8 cellular contexts compared by ENCODE assay signal in the genomic region with DNA sequence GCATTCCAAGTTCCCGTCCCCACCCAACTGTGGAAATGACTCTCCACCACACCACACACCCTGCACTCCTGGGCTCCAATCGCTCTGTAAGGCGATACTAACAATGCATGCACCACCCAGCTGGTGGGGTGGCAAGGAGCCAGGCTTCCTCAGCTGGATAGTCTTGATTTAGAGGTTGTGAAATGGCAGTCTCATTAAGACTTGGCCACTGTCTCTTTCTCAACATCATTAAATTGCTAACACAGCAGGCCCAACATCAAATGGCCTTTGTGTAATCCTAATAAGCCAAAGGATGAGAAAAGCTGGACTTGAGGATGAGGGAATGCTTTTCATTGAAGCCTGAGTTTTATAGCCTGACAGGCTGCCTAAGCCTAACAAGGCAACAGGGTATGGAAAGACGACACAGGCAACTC.
DNase-seq lines count a peak whose midpoint lies in the region; FAIRE-seq and TF ChIP-seq lines count a peak whose summit lies in the region.
"Had no signal": no experiment of that assay in that cellular context is flagged by ENCODE, and none has a peak within 500 bp of the region (broad histone marks: within the 10 kb centered on the region; RNA-seq: fewer than 3 reads in every experiment).

No MANE protein-coding gene starts in this region.

- H3K9me2 ChIP-seq in Loucy (replicated peaks; ENCODE audit: low read depth, low read length) = no peaks in the 10 kb centered on the region

- no peak for TF ChIP-seq EP300 in transverse colon (IDR thresholded peaks at IDR 0.05; ENCODE audit: low read depth)

- H3K9ac ChIP-seq in Loucy (ENCODE audit: low read depth, low read length, poor library complexity, severe bottlenecking) = peak overlapping the region; percentile 48

- H3K4me1 ChIP-seq in Loucy (ENCODE audit: insufficient read depth, low read length, poor library complexity, severe bottlenecking) (peaks cover 51% of the 10 kb centered on the region), left ventricle myocardium inferior (peaks cover 18% of the 10 kb centered on the region), transverse colon (peaks cover 0 to 16% (median 14%) of the 10 kb centered on the region in 4 donors)

- WGBS in transverse colon (ENCODE audit: low coverage in 1 of 2), 2 donors = 59 to 63% methylated on average over 3 to 4 of the region's 4 CpGs

- H3K27me3 ChIP-seq in Loucy (ENCODE audit: insufficient read depth, low read length, poor library complexity, severe bottlenecking) (no peaks in the 10 kb centered on the region), left ventricle myocardium inferior (ENCODE audit: low read depth) (no peaks in the 10 kb centered on the region), transverse colon (no peaks in the 10 kb centered on the region)

- in situ Hi-C loops in transverse colon (cut with MboI; ENCODE audit: low pct_ligation_motif_present in 1 of 4, low pct_unique_long_range_greater_than_20kb in 1 of 4, low sequenced_read_pairs in 3 of 4) = no loop called here

- DNase-seq in RPMI8226 (peak; percentile 55), left ventricle myocardium inferior (peak; percentile 80), transverse colon (peak; percentile 84), frontal cortex (ENCODE audit: low spot score in 2 of 2) (no peak), GM10266 (ENCODE audit: extremely low spot score) (no peak)
- DNase-seq in activated naive CD4-positive, alpha-beta T cell treated with Interleukin-2 at 50 U/mL for 16 hours = no peak

- no peaks in the 10 kb centered on the region for H4K20me1 ChIP-seq in Loucy (ENCODE audit: insufficient read depth, low read length, poor library complexity, severe bottlenecking)

- TF ChIP-seq CTCF in Loucy (conservative IDR thresholded peaks at IDR 0.05; ENCODE audit: low read length) (no peak), left ventricle myocardium inferior (IDR thresholded peaks at IDR 0.05; ENCODE audit: borderline replicate concordance) (no peak), transverse colon (IDR thresholded peaks at IDR 0.05) (no peak), GM10266 (IDR thresholded peaks at IDR 0.05; ENCODE audit: control insufficient read depth, insufficient read depth, low read depth, missing control alignments) (no peak)

- intact Hi-C loops in left ventricle myocardium inferior (cut with micrococcal nuclease) = no loop called here
- intact Hi-C loops in transverse colon (cut with DNase I; ENCODE audit: low total_unique reads) = no loop called here

- peak overlapping the region; percentile 50 for H3K27ac ChIP-seq in left ventricle myocardium inferior (replicated peaks)
- H3K27ac ChIP-seq in transverse colon = no peak overlapping the region

- TF ChIP-seq POLR2A in transverse colon (IDR thresholded peaks at IDR 0.05) = no peak

- H2AFZ ChIP-seq in Loucy (ENCODE audit: low read length) = no peak overlapping the region

- H3K79me2 ChIP-seq in Loucy (ENCODE audit: insufficient read depth, low read length) = no peaks in the 10 kb centered on the region

- peaks cover 9% of the 10 kb centered on the region for H3F3A ChIP-seq in Loucy (ENCODE audit: low read depth)

- H3K4me2 ChIP-seq in Loucy (ENCODE audit: low read depth, low read length, poor library complexity, severe bottlenecking) = peak overlapping the region; percentile 51

- H3K9me3 ChIP-seq in Loucy (ENCODE audit: insufficient read depth, low read depth, low read length) = no peaks in the 10 kb centered on the region
- H3K9me3 ChIP-seq in left ventricle myocardium inferior (replicated peaks) = no peaks in the 10 kb centered on the region
- H3K9me3 ChIP-seq in transverse colon = no peaks in the 10 kb centered on the region

- no peak for FAIRE-seq in frontal cortex (lab: Jason Lieb, UNC)
- FAIRE-seq: HTR-8/SVneo had no signal

- H3K36me3 ChIP-seq in Loucy (ENCODE audit: insufficient read depth, low read length) = no peaks in the 10 kb centered on the region
- no peaks in the 10 kb centered on the region for H3K36me3 ChIP-seq in left ventricle myocardium inferior
- H3K36me3 ChIP-seq in transverse colon = no peaks in the 10 kb centered on the region

- H3K4me3 ChIP-seq in Loucy (ENCODE audit: low read length, poor library complexity, severe bottlenecking) (no peak overlapping the region), left ventricle myocardium inferior (no peak overlapping the region), transverse colon (no peak overlapping the region)

Comparison
In these comparisons a context has a peak if more than half of its experiments do, and no peak if none do; other contexts are left out.
1. DNase-seq: peak in RPMI8226 (single experiment), left ventricle myocardium inferior (single experiment) and transverse colon (single experiment); none in frontal cortex (0 of 2), GM10266 (single experiment) and activated naive CD4-positive, alpha-beta T cell treated with Interleukin-2 at 50 U/mL for 16 hours (single experiment).